In genomic region chrX:153312842-153313241, GRCh38 we compare ENCODE assay signal across 35 cellular contexts. TPM values are rescaled to one million over a fixed set of nuclear protein-coding genes. Genes with fewer than 3 reads are reported as not detected.
"Had no signal": no experiment of that assay in that cellular context is flagged by ENCODE, and none has a peak within 500 bp of the region (broad histone marks: within the 10 kb centered on the region; RNA-seq: fewer than 3 reads in every experiment).

No MANE protein-coding gene starts in this region.

- H3K27ac Mint-ChIP-seq: activated B cell treated with CpG ODN at 0.5 μM for 24 hours; activated CD8-positive, alpha-beta T cell treated with anti-CD3 and anti-CD28 coated beads for 36 hours; activated naive CD4-positive, alpha-beta T cell treated with anti-CD3 and anti-CD28 coated beads for 36 hours; activated naive CD4-positive, alpha-beta T cell treated with anti-CD3 and anti-CD28 coated beads, Interleukin-2, amount 50 U/mL, for 24 hours; activated naive CD8-positive, alpha-beta T cell treated with anti-CD3 and anti-CD28 coated beads for 36 hours; activated naive CD8-positive, alpha-beta T cell treated with anti-CD3 and anti-CD28 coated beads, Interleukin-2, amount 50 U/mL, for 24 hours; activated T-helper 17 cell treated with anti-CD3 and anti-CD28 coated beads, Interleukin-2, amount 50 U/mL, for 72 hours; effector memory CD8-positive, alpha-beta T cell; T-helper 17 cell; T-helper 2 cell treated with Interferon-gamma antibody and Interleukin-4, amounts not matched to agents 5 μg/mL and 100 μg/mL, for 36 hours had no signal

- H3K4me1 Mint-ChIP-seq: activated B cell treated with CpG ODN at 0.5 μM for 24 hours; activated naive CD4-positive, alpha-beta T cell treated with anti-CD3 and anti-CD28 coated beads, Interleukin-2, amount 50 U/mL, for 24 hours; activated naive CD8-positive, alpha-beta T cell treated with anti-CD3 and anti-CD28 coated beads for 36 hours; activated naive CD8-positive, alpha-beta T cell treated with anti-CD3 and anti-CD28 coated beads, Interleukin-2, amount 50 U/mL, for 24 hours; activated T-helper 17 cell treated with anti-CD3 and anti-CD28 coated beads, Interleukin-2, amount 50 U/mL, for 72 hours; T-helper 17 cell had no signal

- H3K36me3 ChIP-seq: adrenal gland, esophagus muscularis mucosa, gastrocnemius medialis, WERI-Rb-1 had no signal

- H3K27me3 Mint-ChIP-seq: activated CD8-positive, alpha-beta T cell treated with anti-CD3 and anti-CD28 coated beads for 36 hours; activated naive CD4-positive, alpha-beta T cell treated with anti-CD3 and anti-CD28 coated beads, Interleukin-2, amount 50 U/mL, for 24 hours; activated naive CD8-positive, alpha-beta T cell treated with anti-CD3 and anti-CD28 coated beads for 36 hours; activated naive CD8-positive, alpha-beta T cell treated with anti-CD3 and anti-CD28 coated beads, Interleukin-2, amount 50 U/mL, for 24 hours; activated T-helper 17 cell treated with anti-CD3 and anti-CD28 coated beads, Interleukin-2, amount 50 U/mL, for 72 hours; T-helper 17 cell had no signal

- FAIRE-seq: colon had no signal

- H3K27me3 ChIP-seq: adrenal gland, body of pancreas, esophagus muscularis mucosa, foreskin keratinocyte, gastrocnemius medialis had no signal

- H3K36me3 Mint-ChIP-seq: activated naive CD4-positive, alpha-beta T cell treated with anti-CD3 and anti-CD28 coated beads, Interleukin-2, amount 50 U/mL, for 24 hours; activated naive CD8-positive, alpha-beta T cell treated with anti-CD3 and anti-CD28 coated beads for 36 hours had no signal

- H3K9me3 Mint-ChIP-seq: activated B cell treated with CpG ODN at 0.5 μM for 24 hours; activated CD8-positive, alpha-beta T cell treated with anti-CD3 and anti-CD28 coated beads for 36 hours; activated naive CD4-positive, alpha-beta T cell treated with anti-CD3 and anti-CD28 coated beads for 36 hours; activated naive CD4-positive, alpha-beta T cell treated with anti-CD3 and anti-CD28 coated beads, Interleukin-2, amount 50 U/mL, for 24 hours; activated naive CD8-positive, alpha-beta T cell treated with anti-CD3 and anti-CD28 coated beads for 36 hours; activated naive CD8-positive, alpha-beta T cell treated with anti-CD3 and anti-CD28 coated beads, Interleukin-2, amount 50 U/mL, for 24 hours; activated T-cell treated with anti-CD3 and anti-CD28 coated beads, Interleukin-2, amount 50 U/mL, for 4 hours; activated T-helper 17 cell treated with anti-CD3 and anti-CD28 coated beads, Interleukin-2, amount 50 U/mL, for 72 hours; effector memory CD8-positive, alpha-beta T cell; T-helper 2 cell treated with Interferon-gamma antibody and Interleukin-4, amounts not matched to agents 5 μg/mL and 100 μg/mL, for 36 hours had no signal

- H3K4me1 ChIP-seq: adrenal gland, body of pancreas, esophagus muscularis mucosa, foreskin keratinocyte, gastrocnemius medialis had no signal

- H3K4me3 Mint-ChIP-seq: activated B cell treated with CpG ODN at 0.5 μM for 24 hours; activated CD8-positive, alpha-beta T cell treated with anti-CD3 and anti-CD28 coated beads for 36 hours; activated naive CD4-positive, alpha-beta T cell treated with anti-CD3 and anti-CD28 coated beads for 36 hours; activated naive CD4-positive, alpha-beta T cell treated with anti-CD3 and anti-CD28 coated beads, Interleukin-2, amount 50 U/mL, for 24 hours; activated naive CD8-positive, alpha-beta T cell treated with anti-CD3 and anti-CD28 coated beads for 36 hours; activated naive CD8-positive, alpha-beta T cell treated with anti-CD3 and anti-CD28 coated beads, Interleukin-2, amount 50 U/mL, for 24 hours; activated T-cell treated with anti-CD3 and anti-CD28 coated beads, Interleukin-2, amount 50 U/mL, for 4 hours; activated T-helper 17 cell treated with anti-CD3 and anti-CD28 coated beads, Interleukin-2, amount 50 U/mL, for 72 hours; effector memory CD8-positive, alpha-beta T cell; T-helper 17 cell; T-helper 2 cell treated with Interferon-gamma antibody and Interleukin-4, amounts not matched to agents 5 μg/mL and 100 μg/mL, for 36 hours had no signal

- DNase-seq: activated B cell treated with CpG ODN at 0.5 μM for 24 hours; activated CD4-positive, alpha-beta T cell treated with anti-CD3 and anti-CD28 coated beads for 48 hours; activated CD4-positive, alpha-beta T cell treated with anti-CD3 and anti-CD28 coated beads, Interleukin-2, amount 50 U/mL, for 1 hour; activated CD4-positive, alpha-beta T cell treated with anti-CD3 and anti-CD28 coated beads, Interleukin-2, amount 50 U/mL, for 48 hours; activated CD8-positive, alpha-beta memory T cell treated with anti-CD3 and anti-CD28 coated beads for 24 hours; activated CD8-positive, alpha-beta T cell treated with anti-CD3 and anti-CD28 coated beads for 36 hours; activated effector memory CD4-positive, alpha-beta T cell treated with Interleukin-2 at 50 U/mL for 16 hours; activated gamma-delta T cell treated with Interleukin-2 at 50 U/mL for 16 hours; activated naive CD4-positive, alpha-beta T cell treated with anti-CD3 and anti-CD28 coated beads for 36 hours; activated naive CD8-positive, alpha-beta T cell treated with anti-CD3 and anti-CD28 coated beads for 36 hours; activated naive CD8-positive, alpha-beta T cell treated with anti-CD3 and anti-CD28 coated beads, Interleukin-2, amount 50 U/mL, for 24 hours; activated T-cell treated with anti-CD3 and anti-CD28 coated beads, Interleukin-2, amount 50 U/mL, for 4 hours; adrenal gland; amygdala; aorta; body of pancreas; caudate nucleus; cortex of kidney; dermis blood vessel endothelial cell; effector CD4-positive, alpha-beta T cell; effector memory CD8-positive, alpha-beta T cell; erythroblast; foreskin keratinocyte; gastrocnemius medialis; T-helper 1 cell; T-helper 17 cell; T1000; WERI-Rb-1 had no signal

- ATAC-seq: activated CD4-positive, CD25-positive, alpha-beta regulatory T cell treated with anti-CD3 and anti-CD28 coated beads, Interleukin-2, amount 50 U/mL, for 24 hours; activated CD8-positive, alpha-beta T cell treated with anti-CD3 and anti-CD28 coated beads for 36 hours; activated naive CD8-positive, alpha-beta T cell treated with anti-CD3 and anti-CD28 coated beads, Interleukin-2, amount 50 U/mL, for 24 hours; activated T-cell treated with anti-CD3 and anti-CD28 coated beads, Interleukin-2, amount 50 U/mL, for 4 hours; activated T-helper 17 cell treated with anti-CD3 and anti-CD28 coated beads, Interleukin-2, amount 50 U/mL, for 72 hours; body of pancreas; effector memory CD8-positive, alpha-beta T cell; foreskin keratinocyte; gastrocnemius medialis; T-helper 17 cell had no signal

- H3K27ac ChIP-seq: adrenal gland, body of pancreas, esophagus muscularis mucosa, foreskin keratinocyte, gastrocnemius medialis, WERI-Rb-1 had no signal

- H3K9me3 ChIP-seq: adrenal gland, body of pancreas, esophagus muscularis mucosa, gastrocnemius medialis had no signal

- H3K4me3 ChIP-seq: adrenal gland, body of pancreas, esophagus muscularis mucosa, gastrocnemius medialis had no signal

RNA-seq across cellular contexts. Expression of gene PNMA6F, which starts 8.7 kb away (rescaled TPM):
- total RNA-seq: activated B cell treated with CpG ODN at 0.5 μM for 24 hours; activated CD8-positive, alpha-beta T cell treated with anti-CD3 and anti-CD28 coated beads for 36 hours; activated naive CD4-positive, alpha-beta T cell treated with anti-CD3 and anti-CD28 coated beads for 36 hours; activated naive CD8-positive, alpha-beta T cell treated with anti-CD3 and anti-CD28 coated beads for 36 hours; activated T-cell treated with anti-CD3 and anti-CD28 coated beads, Interleukin-2, amount 50 U/mL, for 4 hours; activated T-helper 17 cell treated with anti-CD3 and anti-CD28 coated beads, Interleukin-2, amount 50 U/mL, for 72 hours; aorta; body of pancreas; chondrocyte; dermis blood vessel endothelial cell; esophagus muscularis mucosa; foreskin keratinocyte; gastrocnemius medialis; T-helper 17 cell had no signal
- polyA plus RNA-seq: aorta, foreskin keratinocyte had no signal
